In genomic region chr12:124828264-124829007, GRCh38 we compare ENCODE assay signal across 10 cellular contexts. TPM values are rescaled to one million over a fixed set of nuclear protein-coding genes. Genes with fewer than 3 reads are reported as not detected.
DNase-seq lines count a peak whose midpoint lies in the region; ATAC-seq and TF ChIP-seq lines count a peak whose summit lies in the region.
"Had no signal": no experiment of that assay in that cellular context is flagged by ENCODE, and none has a peak within 500 bp of the region (broad histone marks: within the 10 kb centered on the region; RNA-seq: fewer than 3 reads in every experiment).

No MANE protein-coding gene starts in this region.

- no peaks in the 10 kb centered on the region for H3K27me3 Mint-ChIP-seq in activated CD4-positive, alpha-beta memory T cell treated with anti-CD3 and anti-CD28 coated beads, Interleukin-2, amount 10 ng/mL, durations not matched to agents 7 days and 5 days

- intact Hi-C loops in psoas muscle (cut with DNase I) = no loop called here

- no peaks in the 10 kb centered on the region for H3K36me3 Mint-ChIP-seq in activated CD4-positive, alpha-beta memory T cell treated with anti-CD3 and anti-CD28 coated beads, Interleukin-2, amount 10 ng/mL, durations not matched to agents 7 days and 5 days (ENCODE audit: low read depth)

- POLR2A ChIA-PET in activated CD4-positive, alpha-beta memory T cell treated with anti-CD3 and anti-CD28 coated beads, Interleukin-2, amount 10 ng/mL, durations not matched to agents 7 days and 5 days (lab: Charles Lee) = no interaction called here

- peaks cover 27% of the 10 kb centered on the region for H3K4me1 ChIP-seq in NT2/D1 (ENCODE audit: insufficient read depth, insufficient read length)
- peaks cover 1 to 3% of the 10 kb centered on the region in 2 donors for H3K4me1 ChIP-seq in esophagus (ENCODE audit: control insufficient read depth in 2 of 2, insufficient read depth in 2 of 2, low read length in 1 of 2)
- peaks cover 12% of the 10 kb centered on the region for H3K4me1 ChIP-seq in psoas muscle

- H3K27me3 ChIP-seq in NT2/D1 (ENCODE audit: insufficient read depth, insufficient read length) (no peaks in the 10 kb centered on the region), esophagus (ENCODE audit: control insufficient read depth in 1 of 2, insufficient read depth in 2 of 2, low read length in 2 of 2) (no peaks in the 10 kb centered on the region), psoas muscle (ENCODE audit: insufficient read depth in 3 of 3, low read length in 2 of 3) (no peaks in the 10 kb centered on the region)

- ATAC-seq in psoas muscle = peak; percentile 35 to 49 (median 42)
- no peak for ATAC-seq in HG03196 (IDR thresholded peaks at IDR 0.05; ENCODE audit: unreplicated experiment)
- no peak for ATAC-seq in GM19328 (IDR thresholded peaks at IDR 0.05; ENCODE audit: unreplicated experiment)

- 63 to 73% methylated on average over 18 of the region's 18 CpGs for WGBS in esophagus, 2 donors
- WGBS in psoas muscle, 3 donors = 75 to 85% (median 78%) methylated on average over 18 of the region's 18 CpGs

- H3K4me3 ChIP-seq in NT2/D1 (ENCODE audit: insufficient read length, low read depth) = no peak overlapping the region
- H3K4me3 ChIP-seq in esophagus (ENCODE audit: low read depth in 1 of 2, low read length in 2 of 2) = no peak overlapping the region
- H3K4me3 ChIP-seq in psoas muscle = no peak overlapping the region
- H3K4me3 ChIP-seq: left ventricle myocardium inferior had no signal

- CTCF ChIA-PET in activated CD4-positive, alpha-beta memory T cell treated with anti-CD3 and anti-CD28 coated beads, Interleukin-2, amount 10 ng/mL, durations not matched to agents 7 days and 5 days (lab: Charles Lee) = no interaction called here

- no peak overlapping the region for H3K27ac Mint-ChIP-seq in activated CD4-positive, alpha-beta memory T cell treated with anti-CD3 and anti-CD28 coated beads, Interleukin-2, amount 10 ng/mL, durations not matched to agents 7 days and 5 days

- H3K27ac ChIP-seq in esophagus (ENCODE audit: low read depth in 2 of 2, low read length in 1 of 2) (peak overlapping the region; percentile 13 to 40), psoas muscle (no peak overlapping the region)
- H3K27ac ChIP-seq: left ventricle myocardium inferior had no signal

- H3K9ac ChIP-seq in NT2/D1 (ENCODE audit: insufficient read length, low read depth) = peak overlapping the region; percentile 11

- H3K4me1 Mint-ChIP-seq in activated CD4-positive, alpha-beta memory T cell treated with anti-CD3 and anti-CD28 coated beads, Interleukin-2, amount 10 ng/mL, durations not matched to agents 7 days and 5 days = no peaks in the 10 kb centered on the region

- H3K9me3 Mint-ChIP-seq in activated CD4-positive, alpha-beta memory T cell treated with anti-CD3 and anti-CD28 coated beads, Interleukin-2, amount 10 ng/mL, durations not matched to agents 7 days and 5 days = no peaks in the 10 kb centered on the region

- H3K9me3 ChIP-seq in NT2/D1 (ENCODE audit: insufficient read depth, low read length) = peaks cover 10% of the 10 kb centered on the region
- peaks cover 0 to 2% of the 10 kb centered on the region in 2 donors for H3K9me3 ChIP-seq in esophagus (ENCODE audit: control insufficient read depth in 2 of 2, insufficient read depth in 1 of 2, low read depth in 1 of 2, low read length in 1 of 2)
- H3K9me3 ChIP-seq in psoas muscle = no peaks in the 10 kb centered on the region

- no peak for TF ChIP-seq CTCF in psoas muscle (IDR thresholded peaks at IDR 0.05)

- DNase-seq in GM04504 (ENCODE audit: low read depth) (peak; percentile 51), NT2/D1 (ENCODE audit: low read depth, low spot score) (no peak), psoas muscle (no peak), DMS 273 treated with DMSO at 0.1 percent for 48 hours (lab: John Stamatoyannopoulos, UW) (no peak)
- DNase-seq in activated CD4-positive, alpha-beta memory T cell treated with anti-CD3 and anti-CD28 coated beads, Interleukin-2, amount 10 ng/mL, durations not matched to agents 7 days and 5 days = no peak
- DNase-seq: left ventricle myocardium inferior, SHP77 treated with DMSO at 0.1 percent for 48 hours had no signal

- no peak overlapping the region for H3K4me3 Mint-ChIP-seq in activated CD4-positive, alpha-beta memory T cell treated with anti-CD3 and anti-CD28 coated beads, Interleukin-2, amount 10 ng/mL, durations not matched to agents 7 days and 5 days

- H3K36me3 ChIP-seq in NT2/D1 (ENCODE audit: insufficient read depth, insufficient read length, low read length) (no peaks in the 10 kb centered on the region), esophagus (ENCODE audit: control insufficient read depth in 2 of 2, insufficient read depth in 2 of 2, low read length in 1 of 2) (no peaks in the 10 kb centered on the region), psoas muscle (ENCODE audit: insufficient read depth in 1 of 2, low read depth in 1 of 2) (no peaks in the 10 kb centered on the region)
- H3K36me3 ChIP-seq: left ventricle myocardium inferior had no signal

RNA-seq across cellular contexts. Expression of gene SCARB1, which starts 35.2 kb away (rescaled TPM):
- polyA plus RNA-seq in esophagus (1 to 10 TPM; 7.4 to 8.6 TPM), psoas muscle (1 to 10 TPM; 5.7 to 8.6 (median 7.9) TPM)
- total RNA-seq in psoas muscle = 10 to 100 TPM in 2 of 4 donors, 1 to 10 TPM in 2; 9.1 to 19.6 (median 12.6) TPM
- total RNA-seq in activated CD4-positive, alpha-beta memory T cell treated with anti-CD3 and anti-CD28 coated beads, Interleukin-2, amount 10 ng/mL, durations not matched to agents 7 days and 5 days = 1 to 10 TPM; 4.3 to 5.8 TPM

Comparison
In these comparisons a context has a peak if more than half of its experiments do, and no peak if none do; other contexts are left out.
1. ATAC-seq: peak in psoas muscle (4 of 4); none in HG03196 (single experiment) and GM19328 (single experiment).